24 cellular contexts compared by ENCODE assay signal in the genomic region with DNA sequence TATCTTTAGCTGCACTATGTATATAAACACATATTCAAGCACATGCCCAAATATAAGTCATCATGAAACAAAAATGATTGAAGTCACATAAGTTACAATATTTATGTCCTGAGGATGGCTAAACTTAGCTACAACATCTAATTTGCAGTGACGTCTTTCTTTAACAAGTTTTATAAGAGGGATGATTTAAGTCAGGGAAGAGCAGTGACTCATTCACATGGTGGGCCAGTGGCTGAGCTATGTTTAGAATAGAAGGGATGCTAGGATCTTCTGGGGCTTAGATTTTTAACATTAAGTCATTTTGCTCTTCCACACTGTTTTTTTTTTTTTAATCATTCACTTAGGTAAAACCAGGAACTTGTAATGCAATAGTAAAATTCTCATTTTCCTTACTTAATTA. TPM values are rescaled to one million over a fixed set of nuclear protein-coding genes. Genes with fewer than 3 reads are reported as not detected.
"Had no signal": no experiment of that assay in that cellular context is flagged by ENCODE, and none has a peak within 500 bp of the region (broad histone marks: within the 10 kb centered on the region; RNA-seq: fewer than 3 reads in every experiment).

No MANE protein-coding gene starts in this region.

- DNase-seq: KBM-7, MG63, NCI-H1092, NCI-H1105 treated with DMSO at 0.1 percent for 48 hours, NCI-H1417 treated with DMSO at 0.1 percent for 48 hours, NCI-H146, NCI-H1694 treated with DMSO at 0.1 percent for 48 hours, NCI-H1930, NCI-H2081, NCI-H2107, NCI-H2171 treated with DMSO at 0.1 percent for 48 hours, NCI-H345, NCI-H446 treated with DMSO at 0.1 percent for 48 hours, NCI-H510A treated with DMSO at 0.1 percent for 48 hours, NCI-H526, NCI-H82, SHP77, SK-N-SH, SW 1271, T-cell had no signal

- ATAC-seq: T-cell had no signal

- H3K36me3 ChIP-seq: MG63 had no signal

- H3K4me2 ChIP-seq: SK-N-SH had no signal

- H3K4me3 ChIP-seq: MG63 had no signal

- H3K9ac ChIP-seq: SK-N-SH had no signal

- H3K27me3 ChIP-seq: MG63 had no signal

- H3K9me3 ChIP-seq: MG63, SK-N-SH had no signal

- H3K27ac ChIP-seq: RWPE1 had no signal

RNA-seq across cellular contexts. Expression of gene ADCYAP1, which starts 22.3 kb away (rescaled TPM):
- total RNA-seq: HT-29, LHCN-M2, SK-MEL-5, T-cell had no signal
- polyA plus RNA-seq: SK-N-SH had no signal
